ENCODE assay signal across 1 cellular context in the genomic region with DNA sequence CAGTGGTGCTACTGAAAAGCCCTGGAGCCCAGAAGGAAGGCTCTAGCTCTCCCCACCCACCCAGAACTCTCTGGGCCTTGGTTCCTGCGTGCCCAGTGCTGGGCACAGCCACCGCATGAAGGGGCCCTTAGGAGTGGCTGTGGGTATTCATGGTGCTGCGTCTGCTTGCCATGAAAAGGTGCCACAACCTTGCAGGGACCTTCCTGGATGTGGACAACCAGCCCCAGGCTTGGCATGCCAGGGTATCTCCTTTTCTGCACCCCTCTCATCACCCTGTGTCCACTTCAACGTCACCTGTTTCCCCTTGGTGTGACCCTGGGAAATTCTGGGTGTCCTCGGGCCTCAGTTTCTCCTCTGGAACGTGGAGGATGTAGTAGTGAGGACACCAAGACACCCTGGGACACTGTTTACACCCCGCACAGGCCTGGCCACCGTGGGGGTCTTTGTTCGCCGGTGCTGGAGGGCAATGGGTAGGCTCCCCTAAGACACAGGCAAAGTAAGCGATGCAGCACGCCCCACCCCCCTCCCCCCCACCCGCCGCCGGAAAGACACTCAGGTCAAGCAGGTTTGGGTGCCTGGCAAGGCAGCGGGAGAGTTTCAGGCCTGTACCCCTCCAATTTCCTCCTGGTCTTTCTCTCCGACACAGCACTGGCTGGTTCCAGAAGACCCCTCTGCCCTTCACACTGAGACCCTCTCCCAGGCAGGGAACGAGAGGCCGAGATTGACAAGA.
TF ChIP-seq lines count a peak whose summit lies in the region.

No MANE protein-coding gene starts in this region.

TF ChIP-seq in IMR-90, 13 proteins besides CTCF, POLR2A, EP300 and RAD21:
- TF ChIP-seq RCOR1 (IDR thresholded peaks at IDR 0.05; ENCODE audit: insufficient replicate concordance, low read length) (no peak), NFE2L2 (IDR thresholded peaks at IDR 0.05; ENCODE audit: low read depth, low read length) (no peak), FOS (IDR thresholded peaks at IDR 0.05; ENCODE audit: low read depth, low read length) (no peak), MXI1 (IDR thresholded peaks at IDR 0.05; ENCODE audit: borderline replicate concordance, low read depth, low read length) (no peak), RFX5 (IDR thresholded peaks at IDR 0.05; ENCODE audit: low read depth, low read length) (no peak), MAFK (IDR thresholded peaks at IDR 0.05; ENCODE audit: low read depth, low read length) (no peak), CHD1 (IDR thresholded peaks at IDR 0.05; ENCODE audit: low read depth, low read length) (no peak), BHLHE40 (IDR thresholded peaks at IDR 0.05; ENCODE audit: low read depth, low read length) (no peak), CEBPB (IDR thresholded peaks at IDR 0.05; ENCODE audit: low read depth, low read length) (no peak), USF2 (IDR thresholded peaks at IDR 0.05; ENCODE audit: low read depth, low read length) (no peak), SMC3 (IDR thresholded peaks at IDR 0.05; ENCODE audit: low read depth, low read length) (no peak), MAZ (IDR thresholded peaks at IDR 0.05; ENCODE audit: borderline replicate concordance, low read depth, low read length) (no peak)
- TF ChIP-seq, protein P1, sequence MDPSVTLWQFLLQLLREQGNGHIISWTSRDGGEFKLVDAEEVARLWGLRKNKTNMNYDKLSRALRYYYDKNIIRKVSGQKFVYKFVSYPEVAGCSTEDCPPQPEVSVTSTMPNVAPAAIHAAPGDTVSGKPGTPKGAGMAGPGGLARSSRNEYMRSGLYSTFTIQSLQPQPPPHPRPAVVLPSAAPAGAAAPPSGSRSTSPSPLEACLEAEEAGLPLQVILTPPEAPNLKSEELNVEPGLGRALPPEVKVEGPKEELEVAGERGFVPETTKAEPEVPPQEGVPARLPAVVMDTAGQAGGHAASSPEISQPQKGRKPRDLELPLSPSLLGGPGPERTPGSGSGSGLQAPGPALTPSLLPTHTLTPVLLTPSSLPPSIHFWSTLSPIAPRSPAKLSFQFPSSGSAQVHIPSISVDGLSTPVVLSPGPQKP (IDR thresholded peaks at IDR 0.05; ENCODE audit: borderline replicate concordance, low read depth, low read length) = no peak
